Comparison of ENCODE assay signal across 1 cellular context in the genomic region with DNA sequence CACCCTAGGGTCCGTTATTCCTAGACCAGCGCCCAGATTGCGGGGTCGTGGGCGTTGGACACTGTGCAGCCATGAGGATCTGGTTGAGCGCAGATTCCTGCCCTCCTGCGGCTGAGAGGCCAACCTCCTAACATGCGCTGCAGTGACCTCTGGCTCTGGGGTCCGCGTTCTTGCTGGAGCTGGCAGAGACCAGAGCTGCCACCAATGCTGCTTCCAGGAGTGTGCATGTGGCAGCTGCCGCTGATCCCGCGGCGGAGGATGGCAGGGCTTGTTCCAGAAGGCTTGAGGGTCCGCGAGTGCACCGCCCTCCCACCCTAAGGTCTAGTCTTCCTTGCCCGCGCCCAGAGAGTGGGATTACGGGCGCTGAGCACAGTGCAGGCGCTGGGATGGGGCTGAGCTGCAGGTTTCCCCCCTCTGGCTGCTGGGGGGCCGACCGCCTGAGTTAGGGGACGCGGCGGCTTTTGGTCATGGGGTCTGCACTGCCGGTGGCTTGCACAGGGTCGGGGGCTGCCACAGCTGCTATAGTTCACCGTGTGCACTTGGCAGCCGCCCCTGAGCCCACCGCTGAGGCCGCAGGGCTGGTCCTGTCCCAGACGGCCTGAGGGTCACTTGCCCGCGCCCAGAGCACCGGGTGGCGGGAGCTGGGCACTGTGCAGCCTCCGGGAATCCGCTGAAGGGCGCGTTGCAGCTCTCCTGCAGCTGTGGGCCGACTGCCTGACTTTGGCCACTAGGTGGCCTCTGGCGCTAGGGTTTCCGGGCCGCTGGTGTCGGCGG.
TF ChIP-seq lines count a peak whose summit lies in the region.

No MANE protein-coding gene starts in this region.

TF ChIP-seq in HepG2, 621 proteins besides CTCF, POLR2A, EP300 and RAD21 (continued from another document and continues in another):
- TF ChIP-seq, protein P1, sequence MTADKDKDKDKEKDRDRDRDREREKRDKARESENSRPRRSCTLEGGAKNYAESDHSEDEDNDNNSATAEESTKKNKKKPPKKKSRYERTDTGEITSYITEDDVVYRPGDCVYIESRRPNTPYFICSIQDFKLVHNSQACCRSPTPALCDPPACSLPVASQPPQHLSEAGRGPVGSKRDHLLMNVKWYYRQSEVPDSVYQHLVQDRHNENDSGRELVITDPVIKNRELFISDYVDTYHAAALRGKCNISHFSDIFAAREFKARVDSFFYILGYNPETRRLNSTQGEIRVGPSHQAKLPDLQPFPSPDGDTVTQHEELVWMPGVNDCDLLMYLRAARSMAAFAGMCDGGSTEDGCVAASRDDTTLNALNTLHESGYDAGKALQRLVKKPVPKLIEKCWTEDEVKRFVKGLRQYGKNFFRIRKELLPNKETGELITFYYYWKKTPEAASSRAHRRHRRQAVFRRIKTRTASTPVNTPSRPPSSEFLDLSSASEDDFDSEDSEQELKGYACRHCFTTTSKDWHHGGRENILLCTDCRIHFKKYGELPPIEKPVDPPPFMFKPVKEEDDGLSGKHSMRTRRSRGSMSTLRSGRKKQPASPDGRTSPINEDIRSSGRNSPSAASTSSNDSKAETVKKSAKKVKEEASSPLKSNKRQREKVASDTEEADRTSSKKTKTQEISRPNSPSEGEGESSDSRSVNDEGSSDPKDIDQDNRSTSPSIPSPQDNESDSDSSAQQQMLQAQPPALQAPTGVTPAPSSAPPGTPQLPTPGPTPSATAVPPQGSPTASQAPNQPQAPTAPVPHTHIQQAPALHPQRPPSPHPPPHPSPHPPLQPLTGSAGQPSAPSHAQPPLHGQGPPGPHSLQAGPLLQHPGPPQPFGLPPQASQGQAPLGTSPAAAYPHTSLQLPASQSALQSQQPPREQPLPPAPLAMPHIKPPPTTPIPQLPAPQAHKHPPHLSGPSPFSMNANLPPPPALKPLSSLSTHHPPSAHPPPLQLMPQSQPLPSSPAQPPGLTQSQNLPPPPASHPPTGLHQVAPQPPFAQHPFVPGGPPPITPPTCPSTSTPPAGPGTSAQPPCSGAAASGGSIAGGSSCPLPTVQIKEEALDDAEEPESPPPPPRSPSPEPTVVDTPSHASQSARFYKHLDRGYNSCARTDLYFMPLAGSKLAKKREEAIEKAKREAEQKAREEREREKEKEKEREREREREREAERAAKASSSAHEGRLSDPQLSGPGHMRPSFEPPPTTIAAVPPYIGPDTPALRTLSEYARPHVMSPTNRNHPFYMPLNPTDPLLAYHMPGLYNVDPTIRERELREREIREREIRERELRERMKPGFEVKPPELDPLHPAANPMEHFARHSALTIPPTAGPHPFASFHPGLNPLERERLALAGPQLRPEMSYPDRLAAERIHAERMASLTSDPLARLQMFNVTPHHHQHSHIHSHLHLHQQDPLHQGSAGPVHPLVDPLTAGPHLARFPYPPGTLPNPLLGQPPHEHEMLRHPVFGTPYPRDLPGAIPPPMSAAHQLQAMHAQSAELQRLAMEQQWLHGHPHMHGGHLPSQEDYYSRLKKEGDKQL (CRISPR knock-in tag; IDR thresholded peaks at IDR 0.05; ENCODE audit: low read depth) = no peak
- TF ChIP-seq, protein P2, sequence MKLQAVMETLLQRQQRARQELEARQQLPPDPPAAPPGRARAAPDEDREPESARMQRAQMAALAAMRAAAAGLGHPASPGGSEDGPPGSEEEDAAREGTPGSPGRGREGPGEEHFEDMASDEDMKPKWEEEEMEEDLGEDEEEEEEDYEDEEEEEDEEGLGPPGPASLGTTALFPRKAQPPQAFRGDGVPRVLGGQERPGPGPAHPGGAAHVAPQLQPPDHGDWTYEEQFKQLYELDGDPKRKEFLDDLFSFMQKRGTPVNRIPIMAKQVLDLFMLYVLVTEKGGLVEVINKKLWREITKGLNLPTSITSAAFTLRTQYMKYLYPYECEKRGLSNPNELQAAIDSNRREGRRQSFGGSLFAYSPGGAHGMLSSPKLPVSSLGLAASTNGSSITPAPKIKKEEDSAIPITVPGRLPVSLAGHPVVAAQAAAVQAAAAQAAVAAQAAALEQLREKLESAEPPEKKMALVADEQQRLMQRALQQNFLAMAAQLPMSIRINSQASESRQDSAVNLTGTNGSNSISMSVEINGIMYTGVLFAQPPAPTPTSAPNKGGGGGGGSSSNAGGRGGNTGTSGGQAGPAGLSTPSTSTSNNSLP (IDR thresholded peaks at IDR 0.05; ENCODE audit: low read depth, low read length) = no peak
- TF ChIP-seq MIER3 (CRISPR knock-in tag; IDR thresholded peaks at IDR 0.05; ENCODE audit: borderline replicate concordance) (peak; percentile 35; the same call in 1 of the 2 replicates), ZNF547 (CRISPR knock-in tag; IDR thresholded peaks at IDR 0.05) (peak; percentile 75; the same call in 1 of the 2 replicates), ZFP41 (CRISPR knock-in tag; IDR thresholded peaks at IDR 0.05; ENCODE audit: borderline replicate concordance) (no peak), KDM1A (CRISPR knock-in tag; IDR thresholded peaks at IDR 0.05) (no peak), ZNF383 (CRISPR knock-in tag; IDR thresholded peaks at IDR 0.05; ENCODE audit: borderline replicate concordance) (no peak), CEBPZ (IDR thresholded peaks at IDR 0.05; ENCODE audit: low read length) (no peak), ZNF235 (CRISPR knock-in tag; IDR thresholded peaks at IDR 0.05; ENCODE audit: borderline replicate concordance) (peak; percentile 83; the same call in 1 of the 2 replicates), ZNF749 (CRISPR knock-in tag; IDR thresholded peaks at IDR 0.05; ENCODE audit: borderline replicate concordance) (no peak), RARA (CRISPR knock-in tag; IDR thresholded peaks at IDR 0.05) (0 out of 2 replicates have a peak, but pooled peaks have one; percentile 28), ARNT2 (CRISPR knock-in tag; IDR thresholded peaks at IDR 0.05; ENCODE audit: low read depth) (no peak), GABPB1 (CRISPR knock-in tag; IDR thresholded peaks at IDR 0.05) (peak; percentile 84), GZF1 (CRISPR knock-in tag; IDR thresholded peaks at IDR 0.05) (no peak), ZNF589 (CRISPR knock-in tag; conservative IDR thresholded peaks at IDR 0.05) (no peak), NBN (conservative IDR thresholded peaks at IDR 0.05) (no peak), CREBL2 (CRISPR knock-in tag; IDR thresholded peaks at IDR 0.05; ENCODE audit: borderline replicate concordance) (no peak), MIXL1 (CRISPR knock-in tag; IDR thresholded peaks at IDR 0.05) (no peak), ZNF382 (CRISPR knock-in tag; IDR thresholded peaks at IDR 0.05; ENCODE audit: borderline replicate concordance) (no peak), ZIK1 (CRISPR knock-in tag; IDR thresholded peaks at IDR 0.05; ENCODE audit: borderline replicate concordance, low read depth) (no peak), PHF20 (CRISPR knock-in tag; IDR thresholded peaks at IDR 0.05) (no peak), NONO (IDR thresholded peaks at IDR 0.05) (no peak), NONO (CRISPR knock-in tag; conservative IDR thresholded peaks at IDR 0.05) (peak; percentile 34; the same call in 1 of the 2 replicates), ZNF713 (CRISPR knock-in tag; IDR thresholded peaks at IDR 0.05) (no peak), CBX5 (CRISPR knock-in tag; IDR thresholded peaks at IDR 0.05; ENCODE audit: borderline replicate concordance) (peak; percentile 88; the same call in 1 of the 2 replicates), ZBTB40 (IDR thresholded peaks at IDR 0.05) (no peak), ZBTB40 (CRISPR knock-in tag; IDR thresholded peaks at IDR 0.05) (0 out of 2 replicates have a peak, but pooled peaks have one; percentile 8), NFYC (CRISPR knock-in tag; IDR thresholded peaks at IDR 0.05) (no peak), ZSCAN31 (CRISPR knock-in tag; IDR thresholded peaks at IDR 0.05; ENCODE audit: low read depth) (no peak), NFATC3 (CRISPR knock-in tag; IDR thresholded peaks at IDR 0.05) (no peak), ZNF556 (CRISPR knock-in tag; IDR thresholded peaks at IDR 0.05; ENCODE audit: borderline replicate concordance) (0 out of 2 replicates have a peak, but pooled peaks have one; percentile 44), ZFP36 (IDR thresholded peaks at IDR 0.05; ENCODE audit: borderline replicate concordance, low read depth, low read length, partially characterized antibody) (no peak), PLRG1 (conservative IDR thresholded peaks at IDR 0.05) (no peak)
- TF ChIP-seq, protein P3, sequence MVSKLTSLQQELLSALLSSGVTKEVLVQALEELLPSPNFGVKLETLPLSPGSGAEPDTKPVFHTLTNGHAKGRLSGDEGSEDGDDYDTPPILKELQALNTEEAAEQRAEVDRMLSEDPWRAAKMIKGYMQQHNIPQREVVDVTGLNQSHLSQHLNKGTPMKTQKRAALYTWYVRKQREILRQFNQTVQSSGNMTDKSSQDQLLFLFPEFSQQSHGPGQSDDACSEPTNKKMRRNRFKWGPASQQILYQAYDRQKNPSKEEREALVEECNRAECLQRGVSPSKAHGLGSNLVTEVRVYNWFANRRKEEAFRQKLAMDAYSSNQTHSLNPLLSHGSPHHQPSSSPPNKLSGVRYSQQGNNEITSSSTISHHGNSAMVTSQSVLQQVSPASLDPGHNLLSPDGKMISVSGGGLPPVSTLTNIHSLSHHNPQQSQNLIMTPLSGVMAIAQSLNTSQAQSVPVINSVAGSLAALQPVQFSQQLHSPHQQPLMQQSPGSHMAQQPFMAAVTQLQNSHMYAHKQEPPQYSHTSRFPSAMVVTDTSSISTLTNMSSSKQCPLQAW (CRISPR knock-in tag; IDR thresholded peaks at IDR 0.05) = 0 out of 2 replicates have a peak, but pooled peaks have one; percentile 65
